ENCODE assay signal across 24 cellular contexts in genomic region chr2:26989156-26989555, GRCh38. TPM values are rescaled to one million over a fixed set of nuclear protein-coding genes. Genes with fewer than 3 reads are reported as not detected.
DNase-seq lines count a peak whose midpoint lies in the region; FAIRE-seq and TF ChIP-seq lines count a peak whose summit lies in the region.
"Had no signal": no experiment of that assay in that cellular context is flagged by ENCODE, and none has a peak within 500 bp of the region (broad histone marks: within the 10 kb centered on the region; RNA-seq: fewer than 3 reads in every experiment).

No MANE protein-coding gene starts in this region.

- TF ChIP-seq CTCF in cardiac fibroblast (IDR thresholded peaks at IDR 0.05; ENCODE audit: low read depth, low read length): no peak
- TF ChIP-seq CTCF in osteoblast (IDR thresholded peaks at IDR 0.05; ENCODE audit: extremely low read depth, low read depth, low read length): no peak

- H3K4me3 ChIP-seq in cardiac fibroblast (replicated peaks in 1 of 2; ENCODE audit: low read depth in 2 of 2, low read length in 2 of 2) (no peak overlapping the region), osteoblast (ENCODE audit: insufficient read depth, low read length) (no peak overlapping the region)
- H3K4me3 ChIP-seq: gastroesophageal sphincter, uterus had no signal

- TF ChIP-seq POLR2A in H54 (IDR thresholded peaks at IDR 0.05; ENCODE audit: low read depth, low read length): no peak

- DNase-seq in Daoy (ENCODE audit: low read depth) (peak; percentile 55), RCC 7860 (ENCODE audit: low spot score) (peak; percentile 60), cardiac fibroblast (ENCODE audit: low read depth in 2 of 2) (peak; percentile 19 to 45), osteoblast (ENCODE audit: insufficient read length, low spot score, missing footprints) (peak; percentile 78), iPS-NIHi11 (ENCODE audit: low spot score) (no peak), NCI-H2107 (lab: John Stamatoyannopoulos, UW) (no peak), H54 (ENCODE audit: insufficient read length, low spot score) (no peak), AML-193 (lab: John Stamatoyannopoulos, UW) (no peak)
- DNase-seq: activated CD4-positive, alpha-beta memory T cell treated with anti-CD3 and anti-CD28 coated beads, Interleukin-2, amount 10 ng/mL, durations not matched to agents 7 days and 5 days; activated CD4-positive, CD25-positive, alpha-beta regulatory T cell; activated naive CD4-positive, alpha-beta T cell; CD4-positive, alpha-beta memory T cell; dermis blood vessel endothelial cell; DMS79 treated with DMSO at 0.1 percent for 48 hours; midbrain; NCI-H1048; NCI-H2081 treated with DMSO at 0.1 percent for 48 hours; NCI-H524; nephron progenitor cell; Right ventricle myocardium superior; T-helper 2 cell; uterus had no signal

- FAIRE-seq in RCC 7860 (lab: Jason Lieb, UNC) (peak; percentile 62), H54 (lab: Jason Lieb, UNC) (no peak)

- H3K36me3 ChIP-seq in osteoblast (ENCODE audit: insufficient read depth, low read length): no peaks in the 10 kb centered on the region
- H3K36me3 ChIP-seq: uterus had no signal

- H3K9me3 ChIP-seq in osteoblast (ENCODE audit: low read depth, low read length): no peaks in the 10 kb centered on the region
- H3K9me3 ChIP-seq: gastroesophageal sphincter, uterus had no signal

- H3K79me2 ChIP-seq in osteoblast (ENCODE audit: insufficient read depth, low read length): no peaks in the 10 kb centered on the region

- H4K20me1 ChIP-seq in osteoblast (ENCODE audit: insufficient read depth, low read length): peaks cover 55% of the 10 kb centered on the region

- H2AFZ ChIP-seq in osteoblast (ENCODE audit: low read length): no peak overlapping the region

- H3K4me2 ChIP-seq in osteoblast (ENCODE audit: insufficient read depth, low read length): peak overlapping the region; percentile 36
- H3K4me2 ChIP-seq: KMS-11 had no signal

- peaks cover 24% of the 10 kb centered on the region for H3K4me1 ChIP-seq in osteoblast (ENCODE audit: insufficient read depth, low read length)
- H3K4me1 ChIP-seq: uterus had no signal

- H3K27me3 ChIP-seq in osteoblast (ENCODE audit: insufficient read depth, low read length): no peaks in the 10 kb centered on the region
- H3K27me3 ChIP-seq: gastroesophageal sphincter, uterus had no signal

- H3K27ac ChIP-seq in osteoblast (ENCODE audit: low read depth, low read length): peak overlapping the region; percentile 1
- H3K27ac ChIP-seq: gastroesophageal sphincter, KMS-11, uterus had no signal

RNA-seq across cellular contexts. Expression of gene MAPRE3, which starts 18.7 kb away (rescaled TPM):
- 4.6 and 6.6 TPM in 2 replicates for total RNA-seq in Daoy (2014; rRNA removed; shearing (Covaris generic))
- total RNA-seq in osteoblast: 6.5 TPM in 2 replicates

RNA-seq across cellular contexts. Expression of gene TMEM214, which starts 43.6 kb away (rescaled TPM):
- 36.7 and 42.7 TPM in 2 replicates for total RNA-seq in Daoy (2014; rRNA removed; shearing (Covaris generic))
- total RNA-seq in osteoblast: 50.3 and 50.7 TPM in 2 replicates

Comparison
In these comparisons a context has a peak if more than half of its experiments do, and no peak if none do; other contexts are left out.
1. DNase-seq: peak in Daoy (single experiment), RCC 7860 (single experiment), cardiac fibroblast (2 of 2) and osteoblast (single experiment); none in iPS-NIHi11 (single experiment), NCI-H2107 (single experiment), H54 (single experiment) and AML-193 (0 of 2).